In genomic region chr3:187000711-187001151, GRCh38 we compare ENCODE assay signal across 9 cellular contexts.
DNase-seq lines count a peak whose midpoint lies in the region; ATAC-seq and TF ChIP-seq lines count a peak whose summit lies in the region.
"Had no signal": no experiment of that assay in that cellular context is flagged by ENCODE, and none has a peak within 500 bp of the region (broad histone marks: within the 10 kb centered on the region; RNA-seq: fewer than 3 reads in every experiment).

No MANE protein-coding gene starts in this region.

- peak; percentile 55 for ATAC-seq in GM18499 (IDR thresholded peaks at IDR 0.05; ENCODE audit: insufficient read depth, unreplicated experiment)
- peak; percentile 74 for ATAC-seq in GM21576 (IDR thresholded peaks at IDR 0.05; ENCODE audit: unreplicated experiment)
- no peak for ATAC-seq in IMR-90 (ENCODE audit: low read depth)

- no peaks in the 10 kb centered on the region for H3K4me1 ChIP-seq in IMR-90 (ENCODE audit: control insufficient read depth, insufficient read depth, low read length)

- dilution Hi-C loops in IMR-90 (cut with HindIII; ENCODE audit: low sequenced_read_pairs, unreplicated experiment) = no loop called here

- H4K20me1 ChIP-seq in IMR-90 (ENCODE audit: insufficient read depth, low read length) = no peaks in the 10 kb centered on the region

- H3K4me2 ChIP-seq in IMR-90 (ENCODE audit: low read depth, low read length) = no peak overlapping the region

- H3K4me3 ChIP-seq in IMR-90 (ENCODE audit: insufficient read depth, low read depth, low read length) = no peak overlapping the region

- H2AFZ ChIP-seq in IMR-90 (replicated peaks; ENCODE audit: low read length, poor library complexity) = no peak overlapping the region

- CTCF ChIA-PET in IMR-90 (lab: Yijun Ruan, JAX) = no interaction called here

- no peak overlapping the region for H2AK5ac ChIP-seq in IMR-90 (ENCODE audit: low read depth, low read length)

- no peak overlapping the region for H4K8ac ChIP-seq in IMR-90 (ENCODE audit: low read depth in 2 of 2, low read length in 2 of 2)

- no peak for TF ChIP-seq RAD21 in IMR-90 (IDR thresholded peaks at IDR 0.05; ENCODE audit: low read length)

- POLR2A ChIA-PET in IMR-90 (lab: Charles Lee; ENCODE audit: unreplicated experiment) = no interaction called here

- no peak overlapping the region for H3K9ac ChIP-seq in IMR-90 (ENCODE audit: low read depth, low read length)

- no peaks in the 10 kb centered on the region; the same call in 1 of the 2 replicates for H3K9me1 ChIP-seq in IMR-90 (ENCODE audit: insufficient read depth, low read length)

- no peaks in the 10 kb centered on the region for H3K79me1 ChIP-seq in IMR-90 (ENCODE audit: low read depth in 1 of 2, low read length in 2 of 2)

- in situ Hi-C loops in IMR-90 (cut with MboI; ENCODE audit: low sequenced_read_pairs) = no loop called here

- no peak overlapping the region for H3K4ac ChIP-seq in IMR-90 (ENCODE audit: low read depth, low read length)

- no peak overlapping the region for H4K91ac ChIP-seq in IMR-90 (ENCODE audit: insufficient read depth, low read depth, low read length)

- no peaks in the 10 kb centered on the region for H3K36me3 ChIP-seq in IMR-90 (ENCODE audit: control insufficient read depth, insufficient read depth, low read length)

- no peak overlapping the region for H2BK20ac ChIP-seq in IMR-90 (ENCODE audit: low read depth, low read length)

- no peak overlapping the region for H3K18ac ChIP-seq in IMR-90 (ENCODE audit: low read depth, low read length)

- no CpG with 5 or more reads among the region's 4 CpGs for WGBS in IMR-90 (ENCODE audit: extremely low coverage in 2 of 2, insufficient read length in 1 of 2), 2 experiments

- H3K27ac ChIP-seq in IMR-90 (ENCODE audit: insufficient read depth, low read length) = no peak overlapping the region
- H3K27ac ChIP-seq: HL-60 had no signal

- no peak overlapping the region for H4K5ac ChIP-seq in IMR-90 (ENCODE audit: low read depth, low read length)

- no peak overlapping the region for H2BK5ac ChIP-seq in IMR-90 (ENCODE audit: low read depth, low read length, poor library complexity, severe bottlenecking)

- H3K56ac ChIP-seq in IMR-90 (ENCODE audit: extremely low read depth, insufficient read depth, low read length) = no peak overlapping the region

- TF ChIP-seq POLR2A in IMR-90 (IDR thresholded peaks at IDR 0.05; ENCODE audit: low read depth, low read length) = no peak

- 0 out of 2 replicates have a peak overlapping the region, but pooled peaks have one; percentile 27 for H2BK120ac ChIP-seq in IMR-90 (ENCODE audit: low read depth, low read length)

- no peak overlapping the region for H2BK15ac ChIP-seq in IMR-90 (ENCODE audit: low read depth, low read length)

- no peaks in the 10 kb centered on the region for H3K9me3 ChIP-seq in IMR-90 (ENCODE audit: control insufficient read depth, insufficient read depth, low read length)

- TF ChIP-seq CTCF in IMR-90 (conservative IDR thresholded peaks at IDR 0.05; ENCODE audit: low read depth, low read length) = no peak

- intact Hi-C loops in IMR-90 (cut with micrococcal nuclease) = no loop called here

- H3K27me3 ChIP-seq in IMR-90 (ENCODE audit: control insufficient read depth, insufficient read depth, low read length) = no peaks in the 10 kb centered on the region

- BruUV-seq in IMR-90 (replicated peaks; lab: Mats Ljungman, UMichigan) = no TSS peak

- no peak overlapping the region for H2AK9ac ChIP-seq in IMR-90 (replicated peaks; ENCODE audit: low read depth, low read length, poor library complexity)

- H3K14ac ChIP-seq in IMR-90 (replicated peaks; ENCODE audit: low read depth, low read length) = no peak overlapping the region

- H3K23ac ChIP-seq in IMR-90 (ENCODE audit: low read depth, low read length) = no peak overlapping the region

- DNase-seq in IMR-90 (no peak), germinal center (ENCODE audit: low spot score) (peak; percentile 55), GM19240 (ENCODE audit: insufficient read length, low spot score) (no peak), A172 (ENCODE audit: low spot score) (no peak), T1000 (lab: John Stamatoyannopoulos, UW) (no peak), NCI-H1436 treated with DMSO at 0.1 percent for 48 hours (lab: John Stamatoyannopoulos, UW) (no peak)

TF ChIP-seq in IMR-90, 13 proteins besides CTCF, POLR2A, EP300 and RAD21:
- no peak for TF ChIP-seq RCOR1 (IDR thresholded peaks at IDR 0.05; ENCODE audit: insufficient replicate concordance, low read length)
